Comparison of ENCODE assay signal across 16 cellular contexts in the genomic region with DNA sequence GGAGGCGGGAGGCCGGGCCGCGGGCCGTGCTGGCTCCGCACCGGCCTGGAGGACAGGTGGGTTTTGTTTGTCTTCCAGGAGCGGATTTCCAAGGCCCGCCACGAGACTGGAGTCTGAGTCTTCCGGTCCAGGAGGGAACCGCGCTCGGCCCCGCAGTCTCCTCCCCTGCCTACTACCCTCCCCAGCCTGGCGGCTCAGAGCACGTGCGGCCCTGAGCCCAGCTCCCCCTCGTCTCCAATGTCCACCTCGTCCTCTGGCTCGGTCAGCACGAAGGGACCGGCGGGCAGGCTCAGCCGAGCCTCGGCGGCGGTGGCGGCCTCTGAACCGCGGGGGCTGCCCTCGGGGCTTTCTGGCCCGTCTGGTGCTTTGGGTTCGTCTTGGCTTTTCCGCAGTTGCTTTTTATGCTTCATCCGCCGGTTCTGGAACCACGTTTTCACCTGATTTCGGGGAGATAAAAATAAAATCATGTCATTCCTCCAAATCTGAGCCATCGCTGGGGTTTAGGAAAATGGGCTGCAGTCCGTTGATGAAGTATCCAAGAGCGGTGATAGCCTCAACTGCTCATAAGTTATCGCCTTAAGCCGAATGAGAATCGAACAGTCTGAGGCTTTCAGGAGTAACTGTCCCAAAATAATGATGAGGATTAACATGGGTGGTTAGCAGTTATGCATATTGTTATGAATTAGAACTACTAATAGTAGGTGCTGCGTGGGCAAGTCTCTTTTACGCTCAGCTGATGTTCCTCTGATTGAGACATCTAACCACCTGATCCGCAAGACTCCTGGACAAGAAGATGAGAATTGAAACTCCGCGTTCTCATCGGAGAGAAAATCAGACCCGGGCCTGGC. TPM values are rescaled to one million over a fixed set of nuclear protein-coding genes. Genes with fewer than 3 reads are reported as not detected.
DNase-seq lines count a peak whose midpoint lies in the region; ATAC-seq, FAIRE-seq and TF ChIP-seq lines count a peak whose summit lies in the region.
"Had no signal": no experiment of that assay in that cellular context is flagged by ENCODE, and none has a peak within 500 bp of the region (broad histone marks: within the 10 kb centered on the region; RNA-seq: fewer than 3 reads in every experiment).

No MANE protein-coding gene starts in this region.

- POLR2A ChIA-PET in CD8-positive, alpha-beta memory T cell (lab: Charles Lee) = interaction anchor here (0.6 kb wide), 1 partner anchor 94 kb away, joined by 3 read pairs; no protein-coding TSS in a partner anchor
- POLR2A ChIA-PET in naive thymus-derived CD4-positive, alpha-beta T cell (lab: Charles Lee) = no interaction called here

- H3K9me3 Mint-ChIP-seq in CD8-positive, alpha-beta memory T cell = peaks cover 0 to 7% (median 2%) of the 10 kb centered on the region in 5 donors
- peaks cover 0 to 18% (median 6%) of the 10 kb centered on the region in 11 donors for H3K9me3 Mint-ChIP-seq in naive thymus-derived CD4-positive, alpha-beta T cell

- H3K27me3 ChIP-seq in CD8-positive, alpha-beta memory T cell (ENCODE audit: insufficient read depth, low read length, poor library complexity, severe bottlenecking) = peaks cover 58% of the 10 kb centered on the region
- peaks cover 26 to 32% of the 10 kb centered on the region in 2 donors for H3K27me3 ChIP-seq in naive thymus-derived CD4-positive, alpha-beta T cell (ENCODE audit: control insufficient read depth in 2 of 2, insufficient read depth in 2 of 2, low read length in 2 of 2)

- CTCF ChIA-PET in CD8-positive, alpha-beta memory T cell (lab: Charles Lee) = no interaction called here
- CTCF ChIA-PET in naive thymus-derived CD4-positive, alpha-beta T cell (lab: Charles Lee) = no interaction called here

- H3K27ac ChIP-seq in CD8-positive, alpha-beta memory T cell (ENCODE audit: low read depth, low read length) = no peak overlapping the region
- H3K27ac ChIP-seq in naive thymus-derived CD4-positive, alpha-beta T cell (ENCODE audit: low read depth, low read length) = no peak overlapping the region
- H3K27ac ChIP-seq: parathyroid adenoma, PC-9, upper lobe of right lung had no signal

- no peaks in the 10 kb centered on the region for H3K9me3 ChIP-seq in CD8-positive, alpha-beta memory T cell (ENCODE audit: low read length)
- H3K9me3 ChIP-seq in naive thymus-derived CD4-positive, alpha-beta T cell (ENCODE audit: control insufficient read depth in 2 of 3, low read length in 3 of 3) = no peaks in the 10 kb centered on the region
- H3K9me3 ChIP-seq: upper lobe of right lung had no signal

- no peak for FAIRE-seq in RCC 7860 (lab: Jason Lieb, UNC)
- FAIRE-seq: islet of Langerhans, K562 had no signal

- TF ChIP-seq CTCF in GM13976 (IDR thresholded peaks at IDR 0.05; ENCODE audit: borderline replicate concordance, control extremely low read depth, extremely low read depth, insufficient read depth, missing control alignments) = no peak

- no peak for ATAC-seq in naive thymus-derived CD4-positive, alpha-beta T cell
- ATAC-seq in GM18505 (IDR thresholded peaks at IDR 0.05; ENCODE audit: unreplicated experiment) = no peak
- ATAC-seq: K562, upper lobe of right lung had no signal

- no peaks in the 10 kb centered on the region for H3K4me1 ChIP-seq in CD8-positive, alpha-beta memory T cell (ENCODE audit: insufficient read depth, low read length)
- H3K4me1 ChIP-seq in naive thymus-derived CD4-positive, alpha-beta T cell (ENCODE audit: control insufficient read depth in 2 of 2, insufficient read depth in 2 of 2, low read length in 2 of 2) = peaks cover 0 to 8% of the 10 kb centered on the region in 2 donors
- H3K4me1 ChIP-seq: parathyroid adenoma had no signal

- H3K27me3 Mint-ChIP-seq in CD8-positive, alpha-beta memory T cell = peaks cover 73 to 95% of the 10 kb centered on the region in 2 donors
- peaks cover 86 to 98% (median 92%) of the 10 kb centered on the region in 5 donors for H3K27me3 Mint-ChIP-seq in naive thymus-derived CD4-positive, alpha-beta T cell

- no peaks in the 10 kb centered on the region for H3K36me3 ChIP-seq in CD8-positive, alpha-beta memory T cell (ENCODE audit: insufficient read depth, low read length)
- no peaks in the 10 kb centered on the region for H3K36me3 ChIP-seq in naive thymus-derived CD4-positive, alpha-beta T cell (ENCODE audit: control insufficient read depth in 2 of 3, insufficient read depth in 3 of 3, low read length in 3 of 3)
- H3K36me3 ChIP-seq: upper lobe of right lung had no signal

- in situ Hi-C loops in GM13976 (cut with MboI; ENCODE audit: low sequenced_read_pairs, unreplicated experiment) = no loop called here

- H3K27ac Mint-ChIP-seq in CD8-positive, alpha-beta memory T cell = peak overlapping the region in 1 of 8 donors; percentile 16
- H3K27ac Mint-ChIP-seq in naive thymus-derived CD4-positive, alpha-beta T cell = peak overlapping the region in 1 of 9 donors; percentile 85

- no peak for DNase-seq in CD8-positive, alpha-beta memory T cell
- DNase-seq in GM13976 (ENCODE audit: low spot score) (peak; percentile 30), cerebellum (ENCODE audit: low spot score) (peak; percentile 16), HCEC 1CT (no peak), RCC 7860 (ENCODE audit: low spot score) (no peak), medulla oblongata (ENCODE audit: extremely low spot score) (no peak)
- no peak for DNase-seq in naive thymus-derived CD4-positive, alpha-beta T cell
- DNase-seq: activated CD4-positive, CD25-positive, alpha-beta regulatory T cell; amygdala; DND-41; PC-9; upper lobe of right lung had no signal

- H3K36me3 Mint-ChIP-seq in CD8-positive, alpha-beta memory T cell = peaks cover 0 to 1% (median 0%) of the 10 kb centered on the region in 3 donors
- H3K36me3 Mint-ChIP-seq in naive thymus-derived CD4-positive, alpha-beta T cell = peaks cover 0 to 8% (median 6%) of the 10 kb centered on the region in 5 donors

- no peak overlapping the region for H3K4me3 ChIP-seq in CD8-positive, alpha-beta memory T cell (ENCODE audit: low read length)
- no peak overlapping the region for H3K4me3 ChIP-seq in naive thymus-derived CD4-positive, alpha-beta T cell (ENCODE audit: low read length)
- H3K4me3 ChIP-seq: K562, PC-9, upper lobe of right lung had no signal

- H3K4me1 Mint-ChIP-seq in CD8-positive, alpha-beta memory T cell = peaks cover 23 to 40% (median 24%) of the 10 kb centered on the region in 3 donors
- peaks cover 17 to 47% (median 25%) of the 10 kb centered on the region in 7 donors for H3K4me1 Mint-ChIP-seq in naive thymus-derived CD4-positive, alpha-beta T cell

- no peak for TF ChIP-seq POLR2A in GM18505 (IDR thresholded peaks at IDR 0.05; ENCODE audit: borderline replicate concordance, extremely low read depth, insufficient read depth, insufficient read length)

- peak overlapping the region in 5 of 7 donors; percentile 2 to 55 (median 48) for H3K4me3 Mint-ChIP-seq in CD8-positive, alpha-beta memory T cell
- H3K4me3 Mint-ChIP-seq in naive thymus-derived CD4-positive, alpha-beta T cell = peak overlapping the region; percentile 1 to 80 (median 34)

- intact Hi-C loops in naive thymus-derived CD4-positive, alpha-beta T cell (cut with micrococcal nuclease) = no loop called here

RNA-seq across cellular contexts. Expression of a gene that starts 4.0 kb away (rescaled TPM):
- total RNA-seq in CD8-positive, alpha-beta memory T cell = not detected
- not detected for polyA plus RNA-seq in CD8-positive, alpha-beta memory T cell
- total RNA-seq in cerebellum = not detected
- not detected for total RNA-seq in naive thymus-derived CD4-positive, alpha-beta T cell
- polyA plus RNA-seq in naive thymus-derived CD4-positive, alpha-beta T cell = not detected
- total RNA-seq: K562, PC-9, upper lobe of right lung had no signal
- polyA plus RNA-seq: K562 had no signal

Comparison
In these comparisons a context has a peak if more than half of its experiments do, and no peak if none do; other contexts are left out.
1. DNase-seq: peak in GM13976 (single experiment) and cerebellum (single experiment); none in CD8-positive, alpha-beta memory T cell (0 of 5), naive thymus-derived CD4-positive, alpha-beta T cell (0 of 9), HCEC 1CT (single experiment), RCC 7860 (single experiment) and medulla oblongata (single experiment).